ENCODE assay signal across 7 cellular contexts in the genomic region with DNA sequence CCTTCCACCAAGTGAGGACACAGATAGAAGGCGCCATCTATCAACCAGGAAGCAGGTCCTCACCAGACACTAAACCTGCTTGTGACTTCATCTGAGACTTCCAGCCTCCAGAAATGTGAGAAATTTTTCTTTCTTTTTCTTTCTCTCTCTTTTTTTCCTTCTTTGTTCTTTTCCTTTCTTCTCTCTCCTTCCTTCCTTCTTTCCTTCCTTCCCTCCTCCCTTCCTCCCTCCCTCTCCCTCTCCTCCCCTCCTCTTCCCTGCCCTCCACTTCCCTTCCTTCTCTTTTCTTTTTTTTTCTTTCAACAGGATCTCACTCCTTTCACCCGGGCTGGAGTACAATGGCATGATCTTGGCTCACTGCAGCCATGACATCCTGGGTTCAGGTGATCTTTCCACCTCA.
"Had no signal": no experiment of that assay in that cellular context is flagged by ENCODE, and none has a peak within 500 bp of the region (broad histone marks: within the 10 kb centered on the region; RNA-seq: fewer than 3 reads in every experiment).

No MANE protein-coding gene starts in this region.

- H2AFZ ChIP-seq: GM23248 had no signal

- H3K9me3 Mint-ChIP-seq: H9 had no signal

- H3K4me3 ChIP-seq: GM23248 had no signal

- H3K4me1 Mint-ChIP-seq: IgD-negative memory B cell had no signal

- H3K27ac ChIP-seq: GM23248, HL-60 had no signal

- H3K4me3 Mint-ChIP-seq: H9, IgD-negative memory B cell had no signal

- H3K9ac ChIP-seq: GM23248 had no signal

- DNase-seq: GM23248, HCEC 1CT, KG1 had no signal

- ATAC-seq: HepG2 had no signal

- H3K27ac Mint-ChIP-seq: IgD-negative memory B cell had no signal

- H3K36me3 Mint-ChIP-seq: IgD-negative memory B cell had no signal
